In genomic region chr12:68154768-68155167, GRCh38 we compare ENCODE assay signal across 24 cellular contexts. TPM values are rescaled to one million over a fixed set of nuclear protein-coding genes. Genes with fewer than 3 reads are reported as not detected.
DNase-seq lines count a peak whose midpoint lies in the region; ATAC-seq and TF ChIP-seq lines count a peak whose summit lies in the region.
"Had no signal": no experiment of that assay in that cellular context is flagged by ENCODE, and none has a peak within 500 bp of the region (broad histone marks: within the 10 kb centered on the region; RNA-seq: fewer than 3 reads in every experiment).

No MANE protein-coding gene starts in this region.

- no peaks in the 10 kb centered on the region for H3K9me2 ChIP-seq in neural cell (ENCODE audit: insufficient read depth, low read length)

- H3K36me3 Mint-ChIP-seq in activated CD4-positive, alpha-beta T cell treated with anti-CD3 and anti-CD28 coated beads, Interleukin-2, amount 10 ng/mL, durations not matched to agents 24 days and 14 days (ENCODE audit: low read depth): peaks cover 22% of the 10 kb centered on the region

- H3K9ac ChIP-seq in neural cell (ENCODE audit: low read length): no peak overlapping the region
- H3K9ac ChIP-seq: BLaER1 treated with 17β-estradiol and CSF1 and Interleukin-3, amounts not matched to agents 10 nM and 100 nM had no signal

- H4K20me1 ChIP-seq in neural cell (ENCODE audit: insufficient read depth): no peaks in the 10 kb centered on the region
- H4K20me1 ChIP-seq: BLaER1 treated with 17β-estradiol and CSF1 and Interleukin-3, amounts not matched to agents 10 nM and 100 nM had no signal

- no peak for TF ChIP-seq RAD21 in neural cell (conservative IDR thresholded peaks at IDR 0.05)

- peaks cover 12% of the 10 kb centered on the region for H3K9me3 Mint-ChIP-seq in activated CD4-positive, alpha-beta T cell treated with anti-CD3 and anti-CD28 coated beads, Interleukin-2, amount 10 ng/mL, durations not matched to agents 24 days and 14 days
- H3K9me3 Mint-ChIP-seq: CD4-positive, alpha-beta memory T cell had no signal

- H3K4me2 ChIP-seq in neural cell (ENCODE audit: low read length): no peak overlapping the region
- H3K4me2 ChIP-seq: BLaER1 treated with 17β-estradiol and CSF1 and Interleukin-3, amounts not matched to agents 10 nM and 100 nM had no signal

- no peaks in the 10 kb centered on the region for H3K9me3 ChIP-seq in neural cell (ENCODE audit: low read length)
- H3K9me3 ChIP-seq: Caco-2, SJSA1 had no signal

- no peaks in the 10 kb centered on the region for H3K36me3 ChIP-seq in neural cell (ENCODE audit: insufficient read depth, low read length)
- H3K36me3 ChIP-seq: BLaER1 treated with 17β-estradiol and CSF1 and Interleukin-3, amounts not matched to agents 10 nM and 100 nM; SJSA1 had no signal

- no peak for TF ChIP-seq CTCF in neural cell (IDR thresholded peaks at IDR 0.05; ENCODE audit: poor library complexity, severe bottlenecking)

- no peaks in the 10 kb centered on the region for H3F3A ChIP-seq in neural cell (ENCODE audit: insufficient read depth, low read length, poor library complexity, severe bottlenecking)

- no peak overlapping the region for H3K27ac ChIP-seq in neural cell (ENCODE audit: low read length)
- H3K27ac ChIP-seq: 22Rv1; BLaER1 treated with 17β-estradiol and CSF1 and Interleukin-3, amounts not matched to agents 10 nM and 100 nM; SJSA1 had no signal

- no peaks in the 10 kb centered on the region for H3K27me3 ChIP-seq in neural cell (ENCODE audit: insufficient read depth, low read depth, low read length)
- H3K27me3 ChIP-seq: BLaER1 treated with 17β-estradiol and CSF1 and Interleukin-3, amounts not matched to agents 10 nM and 100 nM; SJSA1 had no signal

- DNase-seq in NCI-H1436 (lab: John Stamatoyannopoulos, UW) (peak; percentile 24), NCI-H1436 treated with DMSO at 0.1 percent for 48 hours (lab: John Stamatoyannopoulos, UW) (no peak), NCI-H2029 (lab: John Stamatoyannopoulos, UW) (peak; percentile 46), NCI-H2171 (lab: John Stamatoyannopoulos, UW) (peak; percentile 42), NCI-H524 treated with DMSO at 0.1 percent for 48 hours (lab: John Stamatoyannopoulos, UW) (no peak)
- no peak for DNase-seq in activated CD4-positive, alpha-beta T cell treated with anti-CD3 and anti-CD28 coated beads, Interleukin-2, amount 10 ng/mL, durations not matched to agents 24 days and 14 days
- DNase-seq: Caco-2; CD4-positive, alpha-beta memory T cell; DMS 273 treated with DMSO at 0.1 percent for 48 hours; H7; Kasumi-1; NCI-H146; NCI-H446; NCI-H748 treated with DMSO at 0.1 percent for 48 hours; OCI-M1; T-helper 1 cell had no signal

- no peak overlapping the region for H3K4me3 Mint-ChIP-seq in activated CD4-positive, alpha-beta T cell treated with anti-CD3 and anti-CD28 coated beads, Interleukin-2, amount 10 ng/mL, durations not matched to agents 24 days and 14 days
- H3K4me3 Mint-ChIP-seq: CD4-positive, alpha-beta memory T cell had no signal

- intact Hi-C loops in activated CD4-positive, alpha-beta T cell treated with anti-CD3 and anti-CD28 coated beads, Interleukin-2, amount 10 ng/mL, durations not matched to agents 24 days and 14 days (cut with micrococcal nuclease): no loop called here

- no peaks in the 10 kb centered on the region for H3K27me3 Mint-ChIP-seq in activated CD4-positive, alpha-beta T cell treated with anti-CD3 and anti-CD28 coated beads, Interleukin-2, amount 10 ng/mL, durations not matched to agents 24 days and 14 days
- H3K27me3 Mint-ChIP-seq: CD4-positive, alpha-beta memory T cell had no signal

- no peak overlapping the region for H3K27ac Mint-ChIP-seq in activated CD4-positive, alpha-beta T cell treated with anti-CD3 and anti-CD28 coated beads, Interleukin-2, amount 10 ng/mL, durations not matched to agents 24 days and 14 days
- H3K27ac Mint-ChIP-seq: CD4-positive, alpha-beta memory T cell had no signal

- peaks cover 35% of the 10 kb centered on the region for H3K4me1 Mint-ChIP-seq in activated CD4-positive, alpha-beta T cell treated with anti-CD3 and anti-CD28 coated beads, Interleukin-2, amount 10 ng/mL, durations not matched to agents 24 days and 14 days

- no peaks in the 10 kb centered on the region for H3K79me2 ChIP-seq in neural cell (replicated peaks; ENCODE audit: insufficient read depth, low read length)

- TF ChIP-seq EP300 in neural cell (conservative IDR thresholded peaks at IDR 0.05; ENCODE audit: poor library complexity, severe bottlenecking): peak; percentile 75

- no peak for ATAC-seq in HG03520 (IDR thresholded peaks at IDR 0.05; ENCODE audit: unreplicated experiment)
- ATAC-seq: Right ventricle myocardium inferior had no signal

- H3K4me3 ChIP-seq in neural cell (ENCODE audit: low read length): no peak overlapping the region
- H3K4me3 ChIP-seq: BLaER1 treated with 17β-estradiol and CSF1 and Interleukin-3, amounts not matched to agents 10 nM and 100 nM; SJSA1 had no signal

- no peak overlapping the region for H2AFZ ChIP-seq in neural cell (ENCODE audit: low read depth, low read length)

TF ChIP-seq in neural cell, 6 proteins besides CTCF, POLR2A, EP300 and RAD21:
- TF ChIP-seq SMC3 (conservative IDR thresholded peaks at IDR 0.05; ENCODE audit: poor library complexity) (no peak), REST (IDR thresholded peaks at IDR 0.05; ENCODE audit: borderline replicate concordance) (no peak), TAF1 (IDR thresholded peaks at IDR 0.05; ENCODE audit: low read depth) (no peak), EZH2 (IDR thresholded peaks at IDR 0.05; ENCODE audit: borderline replicate concordance, insufficient read depth, low read length, poor library complexity, severe bottlenecking) (no peak), POLR2AphosphoS5 (IDR thresholded peaks at IDR 0.05) (peak; percentile 86), MXI1 (conservative IDR thresholded peaks at IDR 0.05; ENCODE audit: poor library complexity, severe bottlenecking) (no peak)

RNA-seq across cellular contexts. Expression of gene IFNG, which starts 4.8 kb away (rescaled TPM):
- polyA plus RNA-seq in neural cell: not detected in 2 replicates
- not detected in 2 replicates for polyA minus RNA-seq in neural cell
- total RNA-seq in activated CD4-positive, alpha-beta T cell treated with anti-CD3 and anti-CD28 coated beads, Interleukin-2, amount 10 ng/mL, durations not matched to agents 24 days and 14 days: 279 and 285 TPM in 2 replicates
- total RNA-seq: Caco-2, G401, H7, MCF 10A, Right ventricle myocardium inferior, SJSA1 had no signal

Comparison
In these comparisons a context has a peak if more than half of its experiments do, and no peak if none do; other contexts are left out.
1. DNase-seq: peak in NCI-H1436 (single experiment), NCI-H2029 (single experiment) and NCI-H2171 (single experiment); none in NCI-H1436 treated with DMSO at 0.1 percent for 48 hours (single experiment), activated CD4-positive, alpha-beta T cell treated with anti-CD3 and anti-CD28 coated beads, Interleukin-2, amount 10 ng/mL, durations not matched to agents 24 days and 14 days (single experiment) and NCI-H524 treated with DMSO at 0.1 percent for 48 hours (single experiment).